In the genomic region with DNA sequence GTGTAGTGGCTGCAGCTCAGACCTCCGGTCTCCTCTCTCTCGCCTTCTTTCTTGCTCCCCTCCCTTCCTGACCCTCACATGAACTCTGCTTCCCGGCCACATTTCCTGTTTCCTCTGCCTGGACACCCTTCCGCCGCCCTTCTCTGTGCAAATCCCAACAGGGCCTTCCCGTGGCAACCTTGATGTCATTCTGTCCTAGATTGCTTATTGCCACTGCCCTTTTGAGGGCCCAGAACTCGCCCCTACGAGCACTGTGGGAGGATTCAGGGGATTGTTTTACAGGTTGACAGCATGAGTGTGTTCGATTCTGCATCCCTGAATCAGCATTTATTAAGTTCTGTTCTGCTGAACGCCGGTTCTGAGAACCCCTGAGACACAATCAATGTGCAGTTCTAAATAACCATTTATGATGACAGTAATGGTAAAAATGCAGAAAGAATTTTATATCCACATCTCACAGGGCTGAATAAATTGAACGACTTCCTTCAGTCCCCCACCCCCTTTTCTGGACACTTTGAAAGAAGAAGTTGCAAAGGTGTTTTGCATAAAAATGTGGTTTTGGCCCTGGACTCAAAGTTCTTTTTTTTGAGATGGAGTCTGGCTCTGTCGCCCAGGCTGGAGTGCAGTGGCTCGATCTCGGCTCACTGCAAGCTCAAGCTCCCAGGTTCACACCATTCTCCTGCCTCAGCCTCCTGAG, we compare ENCODE assay signal across 1 cellular context.
TF ChIP-seq lines count a peak whose summit lies in the region.

No MANE protein-coding gene starts in this region.

TF ChIP-seq in HepG2, 621 proteins besides CTCF, POLR2A, EP300 and RAD21:
- TF ChIP-seq MAFF (IDR thresholded peaks at IDR 0.05; ENCODE audit: low read depth, low read length) (peak; percentile 48; the same call in 1 of the 2 replicates), RARA (CRISPR knock-in tag; IDR thresholded peaks at IDR 0.05) (peak; percentile 67), RFX1 (IDR thresholded peaks at IDR 0.05) (no peak), AKAP8 (CRISPR knock-in tag; IDR thresholded peaks at IDR 0.05) (no peak), MAFK (conservative IDR thresholded peaks at IDR 0.05 in 1 of 2, IDR thresholded peaks at IDR 0.05 in 1 of 2; ENCODE audit: low read length in 2 of 2) (peak in 1 of 2 experiments; percentile 64; a peak in 3 of 4 replicates)
TF ChIP-seq in HepG2: peak in this region for 3.
